In genomic region chr6:7312616-7313504, GRCh38 we compare ENCODE assay signal across 1 cellular context.
TF ChIP-seq lines count a peak whose summit lies in the region.

Gene SSR1 (minus strand): TSS chr6:7313199. CDS start chr6:7313120, 79 bp downstream.

TF ChIP-seq in HepG2, 621 proteins besides CTCF, POLR2A, EP300 and RAD21 (continued from another document and continues in another):
- TF ChIP-seq KIAA2018 (CRISPR knock-in tag; IDR thresholded peaks at IDR 0.05; ENCODE audit: borderline replicate concordance) (peak; percentile 89; the same call in 1 of the 2 replicates), ZC3H13 (CRISPR knock-in tag; IDR thresholded peaks at IDR 0.05) (peak; percentile 90), SOX6 (IDR thresholded peaks at IDR 0.05) (no peak), SOX6 (CRISPR knock-in tag; IDR thresholded peaks at IDR 0.05) (peak; percentile 74; the same call in 1 of the 2 replicates), ZFX (CRISPR knock-in tag; IDR thresholded peaks at IDR 0.05; ENCODE audit: low read depth) (peak; percentile 86), MTA1 (CRISPR knock-in tag; IDR thresholded peaks at IDR 0.05; ENCODE audit: borderline replicate concordance) (no peak; the same call in 1 of the 2 replicates), ZFP91 (CRISPR knock-in tag; IDR thresholded peaks at IDR 0.05; ENCODE audit: borderline replicate concordance) (peak; percentile 96), NCOR1 (IDR thresholded peaks at IDR 0.05; ENCODE audit: borderline replicate concordance, low read length) (no peak; the same call in 1 of the 2 replicates), ZSCAN30 (CRISPR knock-in tag; IDR thresholded peaks at IDR 0.05) (no peak), NFKB2 (CRISPR knock-in tag; IDR thresholded peaks at IDR 0.05; ENCODE audit: borderline replicate concordance) (peak; percentile 97), ZSCAN5A (CRISPR knock-in tag; IDR thresholded peaks at IDR 0.05; ENCODE audit: borderline replicate concordance) (peak; percentile 30), ZNF460 (CRISPR knock-in tag; IDR thresholded peaks at IDR 0.05; ENCODE audit: borderline replicate concordance) (no peak; the same call in 1 of the 2 replicates), KLF12 (CRISPR knock-in tag; IDR thresholded peaks at IDR 0.05; ENCODE audit: borderline replicate concordance) (peak; percentile 89; the same call in 1 of the 2 replicates), PAWR (CRISPR knock-in tag; IDR thresholded peaks at IDR 0.05; ENCODE audit: borderline replicate concordance) (no peak; the same call in 1 of the 2 replicates), GZF1 (CRISPR knock-in tag; IDR thresholded peaks at IDR 0.05) (0 out of 2 replicates have a peak, but pooled peaks have one; percentile 19), MYC (CRISPR knock-in tag; IDR thresholded peaks at IDR 0.05; ENCODE audit: borderline replicate concordance) (peak; percentile 95), PATZ1 (CRISPR knock-in tag; IDR thresholded peaks at IDR 0.05) (peak; percentile 68), TARDBP (CRISPR knock-in tag; IDR thresholded peaks at IDR 0.05) (peak; percentile 98), IRF1 (CRISPR knock-in tag; IDR thresholded peaks at IDR 0.05; ENCODE audit: low read depth) (no peak), ZBTB34 (CRISPR knock-in tag; IDR thresholded peaks at IDR 0.05) (peak; percentile 54; the same call in 1 of the 2 replicates), TRIM24 (CRISPR knock-in tag; IDR thresholded peaks at IDR 0.05) (no peak), ZGPAT (CRISPR knock-in tag; IDR thresholded peaks at IDR 0.05) (peak; percentile 99), ZSCAN31 (CRISPR knock-in tag; IDR thresholded peaks at IDR 0.05; ENCODE audit: low read depth) (peak; percentile 70; the same call in 1 of the 2 replicates), ATF7 (IDR thresholded peaks at IDR 0.05) (no peak), ATF7 (CRISPR knock-in tag; IDR thresholded peaks at IDR 0.05) (no peak), RXRA (CRISPR knock-in tag; IDR thresholded peaks at IDR 0.05) (peak; percentile 78), ZNF234 (CRISPR knock-in tag; conservative IDR thresholded peaks at IDR 0.05) (0 out of 2 replicates have a peak, but pooled peaks have one; percentile 67), TBX3 (IDR thresholded peaks at IDR 0.05; ENCODE audit: borderline replicate concordance) (no peak), KDM2A (CRISPR knock-in tag; IDR thresholded peaks at IDR 0.05; ENCODE audit: borderline replicate concordance, low read depth) (peak; percentile 93), AFF4 (CRISPR knock-in tag; IDR thresholded peaks at IDR 0.05) (no peak), SKI (IDR thresholded peaks at IDR 0.05; ENCODE audit: partially characterized antibody) (peak; percentile 14), NAIF1 (CRISPR knock-in tag; IDR thresholded peaks at IDR 0.05; ENCODE audit: borderline replicate concordance) (peak; percentile 96), ZSCAN9 (CRISPR knock-in tag; IDR thresholded peaks at IDR 0.05; ENCODE audit: borderline replicate concordance) (peak; percentile 97)
